In the genomic region with DNA sequence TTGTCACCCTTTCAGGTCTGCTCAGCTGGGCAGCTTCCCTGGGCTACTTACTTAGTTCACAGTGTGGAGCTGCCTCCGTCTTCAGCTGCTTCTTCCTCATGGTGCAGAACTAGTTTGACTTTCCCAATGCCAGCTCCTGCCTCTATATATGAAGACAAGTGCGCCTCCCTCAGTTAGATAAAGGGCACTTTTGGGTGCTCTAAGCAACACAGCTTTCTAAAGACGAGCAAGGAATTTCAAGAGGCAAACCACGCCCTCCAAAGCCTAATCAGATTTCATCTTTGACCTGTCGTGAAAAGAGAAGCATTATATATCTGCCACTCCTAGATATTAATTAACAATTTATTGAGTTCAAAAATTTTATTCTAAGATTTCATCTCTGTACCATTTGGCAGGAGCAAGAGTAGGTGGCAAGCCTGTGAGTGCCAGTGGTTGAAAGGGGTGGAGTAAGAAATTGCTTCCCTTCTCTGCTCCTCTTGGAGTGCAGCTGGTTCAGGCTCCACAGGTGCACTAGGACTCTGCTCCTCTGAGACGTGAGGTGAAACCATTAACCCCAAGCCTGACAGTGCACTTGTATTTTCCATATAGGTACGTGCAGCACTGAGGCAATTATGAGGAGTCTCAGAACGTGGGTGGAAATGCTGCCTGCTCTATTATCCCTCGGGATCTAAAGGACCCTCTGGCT, we compare ENCODE assay signal across 8 cellular contexts. TPM values are rescaled to one million over a fixed set of nuclear protein-coding genes. Genes with fewer than 3 reads are reported as not detected.
A peak's percentile ranks its signal among the peaks of the same experiment; 100 is the strongest.
DNase-seq lines count a peak whose midpoint lies in the region; ATAC-seq and TF ChIP-seq lines count a peak whose summit lies in the region.

No MANE protein-coding gene starts in this region.

- TF ChIP-seq CTCF in left ventricle myocardium inferior (IDR thresholded peaks at IDR 0.05; ENCODE audit: borderline replicate concordance): peak; percentile 21
- TF ChIP-seq CTCF in heart left ventricle (IDR thresholded peaks at IDR 0.05): peak in 3 of 12 donors; percentile 13 to 22 (median 14)
- peak; percentile 44 for TF ChIP-seq CTCF in fibroblast of villous mesenchyme (IDR thresholded peaks at IDR 0.05; ENCODE audit: insufficient read depth, low read depth, low read length)

- H3K36me3 Mint-ChIP-seq in activated CD8-positive, alpha-beta memory T cell treated with anti-CD3 and anti-CD28 coated beads, Interleukin-2, amount 10 ng/mL, durations not matched to agents 7 days and 5 days: no peaks in the 10 kb centered on the region

- H3K4me3 Mint-ChIP-seq in activated CD8-positive, alpha-beta memory T cell treated with anti-CD3 and anti-CD28 coated beads, Interleukin-2, amount 10 ng/mL, durations not matched to agents 7 days and 5 days: no peak overlapping the region

- no peaks in the 10 kb centered on the region for H3K27me3 ChIP-seq in left ventricle myocardium inferior (ENCODE audit: low read depth)
- no peaks in the 10 kb centered on the region for H3K27me3 ChIP-seq in heart left ventricle

- H3K9me3 ChIP-seq in left ventricle myocardium inferior (replicated peaks) (no peaks in the 10 kb centered on the region), heart left ventricle (no peaks in the 10 kb centered on the region)

- intact Hi-C loops in left ventricle myocardium inferior (cut with micrococcal nuclease): no loop called here
- intact Hi-C loops in heart left ventricle (cut with DNase I): no loop called here

- DNase-seq in left ventricle myocardium inferior (no peak), heart left ventricle (no peak), NCI-H1436 treated with DMSO at 0.1 percent for 48 hours (lab: John Stamatoyannopoulos, UW) (peak; percentile 5), SW480 (ENCODE audit: low spot score) (peak; percentile 77), fibroblast of villous mesenchyme (ENCODE audit: low read depth) (peak; percentile 63), stromal cell of bone marrow (ENCODE audit: low read depth) (peak; percentile 45), NCI-H1048 (lab: John Stamatoyannopoulos, UW) (no peak)
- DNase-seq in activated CD8-positive, alpha-beta memory T cell treated with anti-CD3 and anti-CD28 coated beads, Interleukin-2, amount 10 ng/mL, durations not matched to agents 7 days and 5 days: no peak

- WGBS in heart left ventricle, 4 donors: 30 to 33% (median 31%) methylated on average over 9 of the region's 9 CpGs

- no peaks in the 10 kb centered on the region for H3K9me3 Mint-ChIP-seq in activated CD8-positive, alpha-beta memory T cell treated with anti-CD3 and anti-CD28 coated beads, Interleukin-2, amount 10 ng/mL, durations not matched to agents 7 days and 5 days (ENCODE audit: low read depth)

- no peak for ATAC-seq in heart left ventricle
- ATAC-seq in activated CD8-positive, alpha-beta memory T cell treated with anti-CD3 and anti-CD28 coated beads, Interleukin-2, amount 10 ng/mL, durations not matched to agents 7 days and 5 days: no peak

- H3K27ac ChIP-seq in left ventricle myocardium inferior (replicated peaks): no peak overlapping the region
- no peak overlapping the region for H3K27ac ChIP-seq in heart left ventricle

- no peak overlapping the region for H3K4me3 ChIP-seq in left ventricle myocardium inferior
- H3K4me3 ChIP-seq in heart left ventricle: no peak overlapping the region
- no peak overlapping the region for H3K4me3 ChIP-seq in fibroblast of villous mesenchyme (ENCODE audit: low read depth, low read length)

- H3K4me1 ChIP-seq in left ventricle myocardium inferior (peaks cover 33% of the 10 kb centered on the region), heart left ventricle (peaks cover 0 to 32% (median 16%) of the 10 kb centered on the region in 12 donors)

- no peak for TF ChIP-seq POLR2A in heart left ventricle (IDR thresholded peaks at IDR 0.05)

- H3K27ac Mint-ChIP-seq in activated CD8-positive, alpha-beta memory T cell treated with anti-CD3 and anti-CD28 coated beads, Interleukin-2, amount 10 ng/mL, durations not matched to agents 7 days and 5 days: no peak overlapping the region

- H3K27me3 Mint-ChIP-seq in activated CD8-positive, alpha-beta memory T cell treated with anti-CD3 and anti-CD28 coated beads, Interleukin-2, amount 10 ng/mL, durations not matched to agents 7 days and 5 days: peaks cover 6% of the 10 kb centered on the region

- H3K36me3 ChIP-seq in left ventricle myocardium inferior: no peaks in the 10 kb centered on the region
- H3K36me3 ChIP-seq in heart left ventricle: no peaks in the 10 kb centered on the region

- H3K4me1 Mint-ChIP-seq in activated CD8-positive, alpha-beta memory T cell treated with anti-CD3 and anti-CD28 coated beads, Interleukin-2, amount 10 ng/mL, durations not matched to agents 7 days and 5 days: peaks cover 29% of the 10 kb centered on the region

- CTCF ChIA-PET in activated CD8-positive, alpha-beta memory T cell treated with anti-CD3 and anti-CD28 coated beads, Interleukin-2, amount 10 ng/mL, durations not matched to agents 7 days and 5 days (lab: Charles Lee): interaction anchor here (0.5 to 4.6 kb wide), 13 partner anchors 9 to 1631 kb away, joined by 3 to 46 read pairs (median 3); partner anchors contain the start of genes ATF1 and DIP2B

RNA-seq across cellular contexts. Expression of gene SLC11A2, which starts 2.1 kb away (rescaled TPM):
- total RNA-seq in left ventricle myocardium inferior (25.1 TPM), heart left ventricle (10 to 100 TPM; 16.3 to 45.3 (median 22.0) TPM), fibroblast of villous mesenchyme (39.0 and 56.6 TPM in 2 replicates)
- polyA plus RNA-seq in heart left ventricle: 10 to 100 TPM in 1 of 2 donors, 1 to 10 TPM in 1; 9.1 to 18.6 TPM
- 10 to 100 TPM; 38.2 to 42.3 TPM for total RNA-seq in activated CD8-positive, alpha-beta memory T cell treated with anti-CD3 and anti-CD28 coated beads, Interleukin-2, amount 10 ng/mL, durations not matched to agents 7 days and 5 days

RNA-seq across cellular contexts. Expression of gene LETMD1, which starts 19.9 kb away (rescaled TPM):
- total RNA-seq in left ventricle myocardium inferior (20.6 TPM), heart left ventricle (10 to 100 TPM; 13.6 to 34.4 (median 22.7) TPM), fibroblast of villous mesenchyme (23.7 and 25.8 TPM in 2 replicates)
- polyA plus RNA-seq in heart left ventricle: 10 to 100 TPM; 21.7 to 26.4 TPM
- total RNA-seq in activated CD8-positive, alpha-beta memory T cell treated with anti-CD3 and anti-CD28 coated beads, Interleukin-2, amount 10 ng/mL, durations not matched to agents 7 days and 5 days: 10 to 100 TPM; 76.7 to 80.8 TPM

RNA-seq across cellular contexts. Expression of gene CSRNP2, which starts 55.1 kb away (rescaled TPM):
- total RNA-seq in left ventricle myocardium inferior: 21.8 TPM
- total RNA-seq in heart left ventricle: 10 to 100 TPM; 12.8 to 25.7 (median 18.5) TPM
- 10 to 100 TPM; 10.0 to 16.5 TPM for polyA plus RNA-seq in heart left ventricle
- total RNA-seq in fibroblast of villous mesenchyme: 23.2 and 25.9 TPM in 2 replicates
- total RNA-seq in activated CD8-positive, alpha-beta memory T cell treated with anti-CD3 and anti-CD28 coated beads, Interleukin-2, amount 10 ng/mL, durations not matched to agents 7 days and 5 days: 10 to 100 TPM; 17.7 to 20.4 TPM

Comparison
In these comparisons a context has a peak if more than half of its experiments do, and no peak if none do; other contexts are left out.
1. DNase-seq: peak in NCI-H1436 treated with DMSO at 0.1 percent for 48 hours (single experiment), SW480 (single experiment), fibroblast of villous mesenchyme (single experiment) and stromal cell of bone marrow (single experiment); none in left ventricle myocardium inferior (single experiment), heart left ventricle (0 of 5), activated CD8-positive, alpha-beta memory T cell treated with anti-CD3 and anti-CD28 coated beads, Interleukin-2, amount 10 ng/mL, durations not matched to agents 7 days and 5 days (single experiment) and NCI-H1048 (single experiment).